13 cellular contexts compared by ENCODE assay signal in the genomic region with DNA sequence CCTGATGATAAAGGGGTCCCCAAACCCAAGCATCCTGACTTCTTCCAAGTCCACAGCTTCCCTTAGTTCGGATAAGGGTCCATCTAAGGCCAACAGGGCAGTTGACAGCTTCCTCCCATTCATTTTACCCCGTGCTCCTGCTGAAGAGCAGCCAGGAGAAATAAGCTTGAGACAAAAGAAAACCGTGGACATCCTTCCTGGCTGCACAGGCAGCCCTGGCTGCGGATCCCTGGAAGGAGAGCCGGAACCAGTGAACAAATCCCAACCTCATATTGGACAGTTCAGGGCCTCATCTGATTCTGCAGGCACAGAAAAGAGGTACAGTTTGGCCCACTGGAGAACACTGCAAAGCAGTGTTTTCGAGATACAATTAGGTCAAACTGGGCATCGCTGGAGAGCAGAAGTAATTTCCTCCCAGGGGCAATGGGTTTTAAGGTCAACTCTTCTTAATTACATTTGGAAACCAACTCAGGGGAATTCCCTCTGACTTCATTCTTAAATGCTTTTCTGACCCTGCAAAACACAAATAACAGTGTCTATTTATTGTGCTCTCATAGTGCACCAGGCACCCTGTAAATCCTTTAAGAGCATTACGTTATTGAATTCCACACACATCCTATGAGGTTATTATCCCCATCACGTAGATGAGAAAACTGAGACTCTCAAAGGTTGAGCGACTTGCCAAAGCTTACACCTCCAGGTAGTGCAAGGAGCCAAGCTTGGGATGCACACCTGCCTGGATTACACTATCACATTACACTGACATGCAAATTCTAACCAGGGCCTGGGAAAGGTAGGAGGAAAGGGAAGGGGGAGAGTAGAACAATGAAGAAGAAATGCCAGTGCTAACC. TPM values are rescaled to one million over a fixed set of nuclear protein-coding genes. Genes with fewer than 3 reads are reported as not detected.
DNase-seq lines count a peak whose midpoint lies in the region; ATAC-seq and TF ChIP-seq lines count a peak whose summit lies in the region.
"Had no signal": no experiment of that assay in that cellular context is flagged by ENCODE, and none has a peak within 500 bp of the region (broad histone marks: within the 10 kb centered on the region; RNA-seq: fewer than 3 reads in every experiment).

No MANE protein-coding gene starts in this region.

- no peak for ATAC-seq in natural killer cell treated with Interleukin-12 subunit alpha and Interleukin-12 subunit beta and Interleukin-15 and Interleukin-18, amount 100 ng/mL, for 72 hours
- no peak for ATAC-seq in natural killer cell
- ATAC-seq: activated naive CD8-positive, alpha-beta T cell treated with anti-CD3 and anti-CD28 coated beads, Interleukin-2, amount 50 U/mL, for 24 hours had no signal

- no peak overlapping the region for H3K4me2 ChIP-seq in mesenchymal stem cell (ENCODE audit: low read length, poor library complexity, severe bottlenecking)

- H2AFZ ChIP-seq in mesenchymal stem cell (ENCODE audit: low read depth, low read length): no peak overlapping the region

- peaks cover 10% of the 10 kb centered on the region for H3K4me1 ChIP-seq in mesenchymal stem cell (ENCODE audit: control insufficient read depth, insufficient read depth, low read depth, low read length)

- no peak overlapping the region for H4K8ac ChIP-seq in mesenchymal stem cell (ENCODE audit: low read length)

- H3K4me3 ChIP-seq in mesenchymal stem cell (ENCODE audit: insufficient read depth in 1 of 2, low read depth in 1 of 2, low read length in 2 of 2): no peak overlapping the region

- H3K23ac ChIP-seq in mesenchymal stem cell (ENCODE audit: low read length in 2 of 2): peak overlapping the region in 1 of 2 experiments; percentile 34

- DNase-seq in natural killer cell treated with Interleukin-12 subunit alpha and Interleukin-12 subunit beta and Interleukin-15 and Interleukin-18, amount 100 ng/mL, for 72 hours (ENCODE audit: low spot score): no peak
- DNase-seq in natural killer cell: no peak
- no peak for DNase-seq in chondrocyte (ENCODE audit: low spot score)
- DNase-seq in mesenchymal stem cell: no peak
- DNase-seq in inferior parietal cortex (ENCODE audit: extremely low spot score): no peak
- no peak for DNase-seq in NCI-H1092 (lab: John Stamatoyannopoulos, UW)
- DNase-seq in H4 (ENCODE audit: low spot score): no peak
- no peak for DNase-seq in mesothelial cell of epicardium (ENCODE audit: low spot score in 2 of 2, unreplicated experiment in 2 of 2)
- DNase-seq: activated CD4-positive, alpha-beta T cell treated with anti-CD3 and anti-CD28 coated beads for 48 hours; activated naive CD8-positive, alpha-beta T cell treated with anti-CD3 and anti-CD28 coated beads, Interleukin-2, amount 50 U/mL, for 24 hours; effector memory CD8-positive, alpha-beta T cell; NCI-H2029 had no signal

- H3K36me3 Mint-ChIP-seq in natural killer cell treated with Interleukin-12 subunit alpha and Interleukin-12 subunit beta and Interleukin-15 and Interleukin-18, amount 100 ng/mL, for 72 hours: peaks cover 41% of the 10 kb centered on the region
- H3K36me3 Mint-ChIP-seq in natural killer cell (no peaks in the 10 kb centered on the region), chondrocyte (ENCODE audit: low read depth) (peaks cover 6% of the 10 kb centered on the region), mesothelial cell of epicardium (peaks cover 6% of the 10 kb centered on the region)

- H3K79me1 ChIP-seq in mesenchymal stem cell (replicated peaks; ENCODE audit: low read length, poor library complexity, severe bottlenecking): no peaks in the 10 kb centered on the region

- H3K4me1 Mint-ChIP-seq in natural killer cell treated with Interleukin-12 subunit alpha and Interleukin-12 subunit beta and Interleukin-15 and Interleukin-18, amount 100 ng/mL, for 72 hours (ENCODE audit: low read depth in 2 of 2): peaks cover 36 to 56% of the 10 kb centered on the region in 2 donors
- H3K4me1 Mint-ChIP-seq in natural killer cell (no peaks in the 10 kb centered on the region), chondrocyte (ENCODE audit: low read depth) (peaks cover 58% of the 10 kb centered on the region), mesothelial cell of epicardium (peaks cover 5% of the 10 kb centered on the region)

- H2AK5ac ChIP-seq in mesenchymal stem cell (ENCODE audit: low read length, severe bottlenecking): peak overlapping the region; percentile 86

- H3K18ac ChIP-seq in mesenchymal stem cell (ENCODE audit: low read depth in 1 of 2, low read length in 2 of 2): no peak overlapping the region

- no peaks in the 10 kb centered on the region for H3K27me3 ChIP-seq in mesenchymal stem cell (ENCODE audit: control insufficient read depth in 1 of 2, insufficient read depth in 1 of 2, low read length in 2 of 2)

- no peak overlapping the region for H2BK120ac ChIP-seq in mesenchymal stem cell (ENCODE audit: low read depth, low read length)

- H3K9ac ChIP-seq in mesenchymal stem cell (ENCODE audit: low read length): no peak overlapping the region

- H2BK5ac ChIP-seq in mesenchymal stem cell (ENCODE audit: low read depth, low read length, poor library complexity, severe bottlenecking): no peak overlapping the region

- peak overlapping the region in 1 of 2 donors; percentile 12 for H3K27ac Mint-ChIP-seq in natural killer cell treated with Interleukin-12 subunit alpha and Interleukin-12 subunit beta and Interleukin-15 and Interleukin-18, amount 100 ng/mL, for 72 hours
- H3K27ac Mint-ChIP-seq in natural killer cell: no peak overlapping the region
- peak overlapping the region; percentile 11 for H3K27ac Mint-ChIP-seq in chondrocyte (ENCODE audit: unreplicated experiment)
- H3K27ac Mint-ChIP-seq in mesothelial cell of epicardium: no peak overlapping the region
- H3K27ac Mint-ChIP-seq: activated naive CD8-positive, alpha-beta T cell treated with anti-CD3 and anti-CD28 coated beads, Interleukin-2, amount 50 U/mL, for 24 hours had no signal

- H3K4ac ChIP-seq in mesenchymal stem cell (ENCODE audit: low read depth in 1 of 2, low read length in 2 of 2): no peak overlapping the region

- H3K27me3 Mint-ChIP-seq in natural killer cell treated with Interleukin-12 subunit alpha and Interleukin-12 subunit beta and Interleukin-15 and Interleukin-18, amount 100 ng/mL, for 72 hours: no peaks in the 10 kb centered on the region
- H3K27me3 Mint-ChIP-seq in natural killer cell (ENCODE audit: low read depth in 2 of 2) (peaks cover 4 to 24% of the 10 kb centered on the region in 2 donors), chondrocyte (ENCODE audit: low read depth) (no peaks in the 10 kb centered on the region), mesothelial cell of epicardium (ENCODE audit: low read depth) (no peaks in the 10 kb centered on the region)
- H3K27me3 Mint-ChIP-seq: activated naive CD8-positive, alpha-beta T cell treated with anti-CD3 and anti-CD28 coated beads, Interleukin-2, amount 50 U/mL, for 24 hours; effector memory CD8-positive, alpha-beta T cell had no signal

- TF ChIP-seq CTCF in natural killer cell (IDR thresholded peaks at IDR 0.05) (no peak), chondrocyte (IDR thresholded peaks at IDR 0.05) (no peak), mesothelial cell of epicardium (IDR thresholded peaks at IDR 0.05; ENCODE audit: unreplicated experiment) (no peak)

- H3K9me3 ChIP-seq in mesenchymal stem cell (ENCODE audit: control insufficient read depth, low read length): no peaks in the 10 kb centered on the region

- WGBS in mesenchymal stem cell: 83% methylated on average over 10 of the region's 10 CpGs

- peak overlapping the region; percentile 6 for H3K4me3 Mint-ChIP-seq in natural killer cell treated with Interleukin-12 subunit alpha and Interleukin-12 subunit beta and Interleukin-15 and Interleukin-18, amount 100 ng/mL, for 72 hours
- no peak overlapping the region for H3K4me3 Mint-ChIP-seq in natural killer cell
- no peak overlapping the region for H3K4me3 Mint-ChIP-seq in chondrocyte (ENCODE audit: unreplicated experiment)
- H3K4me3 Mint-ChIP-seq in mesothelial cell of epicardium: no peak overlapping the region
- H3K4me3 Mint-ChIP-seq: activated naive CD8-positive, alpha-beta T cell treated with anti-CD3 and anti-CD28 coated beads, Interleukin-2, amount 50 U/mL, for 24 hours had no signal

- H3K36me3 ChIP-seq in mesenchymal stem cell (ENCODE audit: control insufficient read depth in 1 of 2, insufficient read depth in 2 of 2, low read depth in 1 of 2, low read length in 2 of 2): peaks cover 0 to 3% of the 10 kb centered on the region in 2 experiments

- peak overlapping the region in 1 of 2 experiments; percentile 13 for H2BK12ac ChIP-seq in mesenchymal stem cell (ENCODE audit: low read length in 2 of 2)

- H3K27ac ChIP-seq in mesenchymal stem cell (ENCODE audit: low read length, poor library complexity, severe bottlenecking): peak overlapping the region; percentile 13
- H3K27ac ChIP-seq: RWPE1 had no signal

- intact Hi-C loops in natural killer cell (cut with micrococcal nuclease): no loop called here

- H2BK15ac ChIP-seq in mesenchymal stem cell (ENCODE audit: low read depth, poor library complexity, severe bottlenecking): no peak overlapping the region

- no peaks in the 10 kb centered on the region for H3K9me3 Mint-ChIP-seq in natural killer cell treated with Interleukin-12 subunit alpha and Interleukin-12 subunit beta and Interleukin-15 and Interleukin-18, amount 100 ng/mL, for 72 hours
- H3K9me3 Mint-ChIP-seq in natural killer cell (no peaks in the 10 kb centered on the region), chondrocyte (ENCODE audit: low read depth) (no peaks in the 10 kb centered on the region), mesothelial cell of epicardium (peaks cover 3% of the 10 kb centered on the region)
- H3K9me3 Mint-ChIP-seq: activated naive CD8-positive, alpha-beta T cell treated with anti-CD3 and anti-CD28 coated beads, Interleukin-2, amount 50 U/mL, for 24 hours; effector memory CD8-positive, alpha-beta T cell had no signal

- no peak overlapping the region for H4K91ac ChIP-seq in mesenchymal stem cell (ENCODE audit: low read length)

- no peak overlapping the region for H3K14ac ChIP-seq in mesenchymal stem cell (ENCODE audit: low read length in 2 of 2)

RNA-seq across cellular contexts. Expression of gene ADAM19, which starts 21.2 kb away (rescaled TPM):
- 100 to 1,000 TPM; 358 to 384 TPM for total RNA-seq in natural killer cell treated with Interleukin-12 subunit alpha and Interleukin-12 subunit beta and Interleukin-15 and Interleukin-18, amount 100 ng/mL, for 72 hours
- total RNA-seq in natural killer cell (10 to 100 TPM in 1 of 3 donors, 1 to 10 TPM in 2; 1.2 to 28.0 (median 4.7) TPM), chondrocyte (43.5 to 125 TPM (median 125 TPM) in 3 replicates), mesothelial cell of epicardium (17.1 to 19.7 TPM (median 19.7 TPM) in 3 replicates)
- 57.9 TPM for polyA plus RNA-seq in mesenchymal stem cell (2013, experiment 1 of 2)
- 57.0 TPM for polyA plus RNA-seq in mesenchymal stem cell (2013, experiment 2 of 2)
- 4.9 and 5.6 TPM in 2 replicates for total RNA-seq in H4 (2014; rRNA removed; shearing (Covaris generic))
